17 cellular contexts compared by ENCODE assay signal in the genomic region with DNA sequence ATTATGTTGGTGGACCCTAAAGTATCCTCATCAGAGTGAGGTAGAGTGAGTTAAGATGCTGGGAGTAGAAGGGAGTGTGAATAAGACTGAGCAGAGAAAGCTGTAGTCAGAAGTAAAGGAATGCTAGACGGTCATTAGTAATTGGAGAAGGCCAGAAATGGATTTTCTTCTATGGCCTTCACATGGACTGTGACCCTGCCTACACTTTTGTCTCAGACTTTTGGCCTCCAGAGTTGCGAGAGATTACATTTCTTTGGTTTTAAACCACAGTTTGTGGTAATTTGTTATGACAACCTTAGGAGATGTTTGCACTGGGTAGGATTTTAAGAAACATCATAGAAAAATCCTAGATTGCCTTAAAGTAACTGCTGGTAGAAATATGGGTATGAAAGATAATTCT.
DNase-seq lines count a peak whose midpoint lies in the region; FAIRE-seq and TF ChIP-seq lines count a peak whose summit lies in the region.
"Had no signal": no experiment of that assay in that cellular context is flagged by ENCODE, and none has a peak within 500 bp of the region (broad histone marks: within the 10 kb centered on the region; RNA-seq: fewer than 3 reads in every experiment).

No MANE protein-coding gene starts in this region.

- H3K36me3 ChIP-seq in mammary epithelial cell (ENCODE audit: insufficient read depth, low read length), result no peaks in the 10 kb centered on the region
- no peaks in the 10 kb centered on the region for H3K36me3 ChIP-seq in astrocyte (ENCODE audit: insufficient read depth, low read length)
- H3K36me3 ChIP-seq: BE2C had no signal

- H4K5ac ChIP-seq in H9 (ENCODE audit: insufficient read length, low read depth, low read length), result no peak overlapping the region

- H4K8ac ChIP-seq in H9 (replicated peaks; ENCODE audit: insufficient read length, low read depth, low read length), result no peak overlapping the region

- no peak overlapping the region for H3K4me2 ChIP-seq in mammary epithelial cell (ENCODE audit: insufficient read depth, low read depth, low read length)
- no peak overlapping the region for H3K4me2 ChIP-seq in astrocyte (ENCODE audit: low read length)
- no peak overlapping the region for H3K4me2 ChIP-seq in H9 (ENCODE audit: insufficient read depth, insufficient read length, low read length)

- H3K27me3 ChIP-seq in mammary epithelial cell (ENCODE audit: insufficient read depth, low read length), result no peaks in the 10 kb centered on the region
- no peaks in the 10 kb centered on the region for H3K27me3 ChIP-seq in astrocyte (ENCODE audit: insufficient read depth, low read length)
- H3K27me3 ChIP-seq in H9 (ENCODE audit: insufficient read depth, low read length), result no peaks in the 10 kb centered on the region
- H3K27me3 ChIP-seq: BE2C had no signal

- H2BK15ac ChIP-seq in H9 (ENCODE audit: low read depth, low read length), result no peak overlapping the region

- H3T11ph ChIP-seq in H9 (ENCODE audit: low read length), result no peak overlapping the region

- H2BK120ac ChIP-seq in H9 (ENCODE audit: low read depth, low read length, poor library complexity, severe bottlenecking), result no peak overlapping the region

- H2AK5ac ChIP-seq in H9 (ENCODE audit: insufficient read length, low read length), result no peak overlapping the region

- H3K9ac ChIP-seq in mammary epithelial cell (ENCODE audit: insufficient read depth, low read length) (no peak overlapping the region), astrocyte (ENCODE audit: low read length) (no peak overlapping the region), H9 (ENCODE audit: extremely low read depth, insufficient read length, low read length) (no peak overlapping the region)

- DNase-seq in MCF 10A (ENCODE audit: unreplicated experiment), result no peak
- no peak for DNase-seq in mammary epithelial cell
- no peak for DNase-seq in astrocyte (ENCODE audit: low read depth)
- DNase-seq in fibroblast of pulmonary artery (ENCODE audit: low read depth), result peak; percentile 0
- DNase-seq in stromal cell of bone marrow (ENCODE audit: low read depth), result peak; percentile 44
- DNase-seq in NCI-H526 treated with DMSO at 0.1 percent for 48 hours (lab: John Stamatoyannopoulos, UW), result no peak
- no peak for DNase-seq in H9
- DNase-seq in NCI-H524 (lab: John Stamatoyannopoulos, UW), result no peak
- DNase-seq: BE2C; CD8-positive, alpha-beta T cell; DMS79; GOT3; KBM-7; NCI-H1417 treated with DMSO at 0.1 percent for 48 hours; NCI-H1930; NCI-H345 had no signal

- H3K14ac ChIP-seq in H9 (ENCODE audit: insufficient read depth, low read length), result no peak overlapping the region

- in situ Hi-C loops in mammary epithelial cell (cut with MboI; ENCODE audit: low sequenced_read_pairs in 2 of 2), result no loop called here

- peak overlapping the region; percentile 5 for H3K27ac Mint-ChIP-seq in MCF 10A (ENCODE audit: low read depth, unreplicated experiment)
- peak overlapping the region; percentile 8 for H3K27ac Mint-ChIP-seq in astrocyte (ENCODE audit: unreplicated experiment)
- H3K27ac Mint-ChIP-seq in H9, result no peak overlapping the region
- H3K27ac Mint-ChIP-seq: CD8-positive, alpha-beta T cell had no signal

- H3K27ac ChIP-seq in mammary epithelial cell (ENCODE audit: insufficient read depth, low read depth, low read length), result no peak overlapping the region
- no peak overlapping the region for H3K27ac ChIP-seq in astrocyte (ENCODE audit: low read depth, low read length)
- no peak overlapping the region for H3K27ac ChIP-seq in H9 (ENCODE audit: insufficient read length, low read depth, low read length)

- H3K36me3 Mint-ChIP-seq in MCF 10A (ENCODE audit: insufficient read depth, unreplicated experiment) (no peaks in the 10 kb centered on the region), astrocyte (ENCODE audit: low read depth, unreplicated experiment) (no peaks in the 10 kb centered on the region), H9 (ENCODE audit: insufficient read depth in 1 of 3, low read depth in 3 of 3) (no peaks in the 10 kb centered on the region)
- H3K36me3 Mint-ChIP-seq: CD8-positive, alpha-beta T cell had no signal

- WGBS in mammary epithelial cell (ENCODE audit: low coverage, missing lambda C conversion rate), result 78% methylated on average over 2 of the region's 2 CpGs
- no CpG with 5 or more reads among the region's 2 CpGs for WGBS in H9 (ENCODE audit: extremely low coverage, insufficient read length, low lambda C conversion rate)

- H3K18ac ChIP-seq in H9 (ENCODE audit: insufficient read length, low read depth, low read length), result no peak overlapping the region

- no peaks in the 10 kb centered on the region for H3K9me3 ChIP-seq in mammary epithelial cell (replicated peaks; ENCODE audit: insufficient read depth, low read length)
- H3K9me3 ChIP-seq in astrocyte (ENCODE audit: insufficient read depth, low read depth, low read length), result no peaks in the 10 kb centered on the region
- H3K9me3 ChIP-seq in H9 (ENCODE audit: control insufficient read depth, low read depth, low read length), result no peaks in the 10 kb centered on the region
- H3K9me3 ChIP-seq: BE2C had no signal

- H3K56ac ChIP-seq in H9 (ENCODE audit: insufficient read length, low read depth, low read length), result no peak overlapping the region

- H3K4me1 Mint-ChIP-seq in MCF 10A (ENCODE audit: insufficient read depth, unreplicated experiment), result no peaks in the 10 kb centered on the region
- peaks cover 11% of the 10 kb centered on the region for H3K4me1 Mint-ChIP-seq in astrocyte (ENCODE audit: low read depth, unreplicated experiment)
- no peaks in the 10 kb centered on the region for H3K4me1 Mint-ChIP-seq in H9

- BruUV-seq in MCF 10A (replicated peaks; lab: Mats Ljungman, UMichigan) (no TSS peak), mammary epithelial cell (replicated peaks; lab: Mats Ljungman, UMichigan) (no TSS peak)

- no peak overlapping the region for H3K23ac ChIP-seq in H9 (ENCODE audit: insufficient read length, low read depth, low read length)

- H3K79me1 ChIP-seq in H9 (ENCODE audit: insufficient read depth, low read depth, low read length, poor library complexity, severe bottlenecking), result no peaks in the 10 kb centered on the region

- dilution Hi-C loops in mammary epithelial cell (cut with HindIII; ENCODE audit: low sequenced_read_pairs), result no loop called here

- intact Hi-C loops in MCF 10A (cut with micrococcal nuclease) (no loop called here), mammary epithelial cell (cut with micrococcal nuclease) (no loop called here)

- H3K4me3 Mint-ChIP-seq in MCF 10A (ENCODE audit: unreplicated experiment), result no peak overlapping the region
- H3K4me3 Mint-ChIP-seq in astrocyte (ENCODE audit: unreplicated experiment), result no peak overlapping the region
- no peak overlapping the region for H3K4me3 Mint-ChIP-seq in H9
- H3K4me3 Mint-ChIP-seq: CD8-positive, alpha-beta T cell had no signal

- H3K4me1 ChIP-seq in mammary epithelial cell (ENCODE audit: insufficient read depth, low read length) (no peaks in the 10 kb centered on the region), astrocyte (ENCODE audit: insufficient read depth, low read length) (no peaks in the 10 kb centered on the region), H9 (ENCODE audit: insufficient read depth, low read length) (no peaks in the 10 kb centered on the region)
- H3K4me1 ChIP-seq: BE2C had no signal

- no peak overlapping the region for H3K4ac ChIP-seq in H9 (ENCODE audit: low read depth, low read length)

- H2BK12ac ChIP-seq in H9 (ENCODE audit: insufficient read length, low read depth, low read length), result no peak overlapping the region

- no peak overlapping the region for H3K4me3 ChIP-seq in mammary epithelial cell (replicated peaks in 1 of 3; ENCODE audit: insufficient read depth in 1 of 3, low read depth in 2 of 3, low read length in 3 of 3)
- no peak overlapping the region for H3K4me3 ChIP-seq in astrocyte (ENCODE audit: insufficient read depth, low read depth, low read length)
- no peak overlapping the region for H3K4me3 ChIP-seq in fibroblast of pulmonary artery (replicated peaks; ENCODE audit: low read depth, low read length)

- H2BK5ac ChIP-seq in H9 (ENCODE audit: insufficient read length, low read length), result no peak overlapping the region

- CTCF ChIA-PET in MCF 10A (lab: Yijun Ruan, JAX) (interaction anchor here (0.6 kb wide), 1 partner anchor 299 kb away, joined by 3 read pairs; no protein-coding TSS in a partner anchor), mammary epithelial cell (lab: Charles Lee; ENCODE audit: low non-redundant PET) (no interaction called here)

- POLR2A ChIA-PET in MCF 10A (lab: Yijun Ruan, JAX), result no interaction called here

- H3K9me3 Mint-ChIP-seq in MCF 10A (ENCODE audit: unreplicated experiment) (no peaks in the 10 kb centered on the region), astrocyte (ENCODE audit: unreplicated experiment) (no peaks in the 10 kb centered on the region), H9 (peaks cover 0 to 3% of the 10 kb centered on the region in 2 experiments; a peak in 2 of 5 replicates)

- H2AFZ ChIP-seq in mammary epithelial cell (ENCODE audit: low read depth, low read length) (no peak overlapping the region), astrocyte (ENCODE audit: low read depth, low read length) (no peak overlapping the region), H9 (ENCODE audit: low read length) (no peak overlapping the region)

- H3K79me2 ChIP-seq in mammary epithelial cell (ENCODE audit: insufficient read depth, low read length), result no peaks in the 10 kb centered on the region
- H3K79me2 ChIP-seq in astrocyte (ENCODE audit: insufficient read depth, low read length), result no peaks in the 10 kb centered on the region
- H3K79me2 ChIP-seq in H9 (ENCODE audit: insufficient read depth, low read length), result no peaks in the 10 kb centered on the region

- H2BK20ac ChIP-seq in H9 (ENCODE audit: low read depth, low read length, poor library complexity, severe bottlenecking), result no peak overlapping the region

- TF ChIP-seq CTCF in MCF 10A (IDR thresholded peaks at IDR 0.05; ENCODE audit: unreplicated experiment) (no peak), mammary epithelial cell (conservative IDR thresholded peaks at IDR 0.05 in 1 of 2, IDR thresholded peaks at IDR 0.05 in 1 of 2; ENCODE audit: extremely low read depth in 1 of 2, insufficient read depth in 1 of 2, low read depth in 1 of 2, low read length in 2 of 2) (no peak), astrocyte (IDR thresholded peaks at IDR 0.05; ENCODE audit: insufficient read depth, low read depth, low read length) (no peak), fibroblast of pulmonary artery (IDR thresholded peaks at IDR 0.05; ENCODE audit: low read length, missing control alignments) (no peak), H9 (conservative IDR thresholded peaks at IDR 0.05) (no peak)

- no peak overlapping the region for H4K91ac ChIP-seq in H9 (ENCODE audit: insufficient read length, low read depth, low read length)

- no peaks in the 10 kb centered on the region for H3K23me2 ChIP-seq in H9 (ENCODE audit: insufficient read length, low read depth, low read length, poor library complexity, severe bottlenecking)

- H4K20me1 ChIP-seq in mammary epithelial cell (ENCODE audit: insufficient read depth, low read length) (no peaks in the 10 kb centered on the region), astrocyte (ENCODE audit: insufficient read depth, low read length) (no peaks in the 10 kb centered on the region), H9 (ENCODE audit: control insufficient read depth, insufficient read depth, insufficient read length) (no peaks in the 10 kb centered on the region)

- FAIRE-seq in astrocyte (lab: Jason Lieb, UNC), result no peak
- FAIRE-seq: RCC 7860 had no signal

- H3K27me3 Mint-ChIP-seq in MCF 10A (ENCODE audit: insufficient read depth, unreplicated experiment) (no peaks in the 10 kb centered on the region), astrocyte (ENCODE audit: low read depth, unreplicated experiment) (no peaks in the 10 kb centered on the region), H9 (ENCODE audit: low read depth) (no peaks in the 10 kb centered on the region)

Comparison
In these comparisons a context has a peak if more than half of its experiments do, and no peak if none do; other contexts are left out.
1. DNase-seq: peak in fibroblast of pulmonary artery (single experiment) and stromal cell of bone marrow (single experiment); none in MCF 10A (single experiment), mammary epithelial cell (single experiment), astrocyte (single experiment), NCI-H526 treated with DMSO at 0.1 percent for 48 hours (single experiment), H9 (single experiment) and NCI-H524 (0 of 2).
2. H3K27ac Mint-ChIP-seq: peak in MCF 10A (single experiment) and astrocyte (single experiment); none in H9 (0 of 3).